ENCODE assay signal across 21 cellular contexts in the genomic region with DNA sequence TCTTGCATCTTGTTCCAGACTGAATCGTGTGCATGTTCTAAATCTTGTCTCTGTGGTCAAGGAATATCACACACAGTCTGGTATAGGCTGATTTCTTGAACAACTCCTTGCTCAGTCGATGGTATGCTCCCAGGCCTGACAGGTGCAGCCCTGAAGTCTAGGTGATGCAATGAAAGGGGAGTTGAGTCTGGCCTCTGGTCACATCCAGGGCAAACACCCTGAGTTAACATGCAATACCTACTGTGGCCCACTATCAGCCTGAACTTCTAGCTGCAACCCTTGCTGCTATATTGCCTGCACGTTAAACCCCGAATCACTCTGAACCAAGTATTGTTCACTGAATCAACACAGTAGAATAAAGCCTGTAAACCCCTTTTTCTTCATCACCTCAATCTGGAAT.
A peak's percentile ranks its signal among the peaks of the same experiment; 100 is the strongest.
DNase-seq lines count a peak whose midpoint lies in the region; ATAC-seq, FAIRE-seq and TF ChIP-seq lines count a peak whose summit lies in the region.
"Had no signal": no experiment of that assay in that cellular context is flagged by ENCODE, and none has a peak within 500 bp of the region (broad histone marks: within the 10 kb centered on the region; RNA-seq: fewer than 3 reads in every experiment).

No MANE protein-coding gene starts in this region.

- H3K27me3 ChIP-seq in HepG2 (ENCODE audit: control insufficient read depth in 1 of 2, insufficient read depth in 2 of 2, low read length in 2 of 2) = no peaks in the 10 kb centered on the region
- H3K27me3 ChIP-seq in right lobe of liver = no peaks in the 10 kb centered on the region
- H3K27me3 ChIP-seq: BE2C; BLaER1 treated with 17β-estradiol and CSF1 and Interleukin-3, amounts not matched to agents 10 nM and 100 nM had no signal

- no peaks in the 10 kb centered on the region; the same call in 1 of the 2 replicates for H3K4me1 Mint-ChIP-seq in WTC11
- H3K4me1 Mint-ChIP-seq in stimulated activated effector memory CD8-positive, alpha-beta T cell treated with anti-CD3 and anti-CD28 coated beads, Interleukin-12 subunit alpha, Interleukin-12 subunit beta, amount 100 ng/mL, for 72 hours = no peaks in the 10 kb centered on the region
- H3K4me1 Mint-ChIP-seq in activated CD4-positive, alpha-beta memory T cell treated with anti-CD3 and anti-CD28 coated beads for 36 hours (ENCODE audit: low read depth) = no peaks in the 10 kb centered on the region
- H3K4me1 Mint-ChIP-seq: CD4-positive, alpha-beta memory T cell had no signal

- no peak for TF ChIP-seq RAD21 in HepG2 (CRISPR knock-in tag; IDR thresholded peaks at IDR 0.05)

- BruUV-seq in HepG2 (replicated peaks; lab: Mats Ljungman, UMichigan) = no TSS peak

- no peak overlapping the region for H3K9ac ChIP-seq in HepG2 (ENCODE audit: insufficient read depth, low read depth, low read length)
- H3K9ac ChIP-seq: BLaER1 treated with 17β-estradiol and CSF1 and Interleukin-3, amounts not matched to agents 10 nM and 100 nM had no signal

- H3K36me3 Mint-ChIP-seq in WTC11 = no peaks in the 10 kb centered on the region
- H3K36me3 Mint-ChIP-seq in stimulated activated effector memory CD8-positive, alpha-beta T cell treated with anti-CD3 and anti-CD28 coated beads, Interleukin-12 subunit alpha, Interleukin-12 subunit beta, amount 100 ng/mL, for 72 hours = no peaks in the 10 kb centered on the region
- no peaks in the 10 kb centered on the region for H3K36me3 Mint-ChIP-seq in activated CD4-positive, alpha-beta memory T cell treated with anti-CD3 and anti-CD28 coated beads for 36 hours
- H3K36me3 Mint-ChIP-seq: CD4-positive, alpha-beta memory T cell had no signal

- H3K4me2 ChIP-seq in HepG2 (ENCODE audit: low read depth, low read length) = no peak overlapping the region
- H3K4me2 ChIP-seq: BLaER1 treated with 17β-estradiol and CSF1 and Interleukin-3, amounts not matched to agents 10 nM and 100 nM had no signal

- no peaks in the 10 kb centered on the region for H3K9me3 Mint-ChIP-seq in WTC11
- no peaks in the 10 kb centered on the region for H3K9me3 Mint-ChIP-seq in stimulated activated effector memory CD8-positive, alpha-beta T cell treated with anti-CD3 and anti-CD28 coated beads, Interleukin-12 subunit alpha, Interleukin-12 subunit beta, amount 100 ng/mL, for 72 hours
- H3K9me3 Mint-ChIP-seq in activated CD4-positive, alpha-beta memory T cell treated with anti-CD3 and anti-CD28 coated beads for 36 hours = no peaks in the 10 kb centered on the region
- H3K9me3 Mint-ChIP-seq: HFFc6 had no signal

- H2AFZ ChIP-seq in HepG2 (ENCODE audit: low read length) = no peak overlapping the region

- ATAC-seq in HepG2 (peak; percentile 65), right lobe of liver (no peak), WTC11 (peak; percentile 60), HG02885 (IDR thresholded peaks at IDR 0.05; ENCODE audit: poor library complexity, unreplicated experiment) (no peak)
- peak; percentile 46 for ATAC-seq in stimulated activated effector memory CD8-positive, alpha-beta T cell treated with anti-CD3 and anti-CD28 coated beads, Interleukin-12 subunit alpha, Interleukin-12 subunit beta, amount 100 ng/mL, for 72 hours

- no peaks in the 10 kb centered on the region for H3K27me3 Mint-ChIP-seq in WTC11 (ENCODE audit: low read depth)
- no peaks in the 10 kb centered on the region for H3K27me3 Mint-ChIP-seq in activated CD4-positive, alpha-beta memory T cell treated with anti-CD3 and anti-CD28 coated beads for 36 hours
- H3K27me3 Mint-ChIP-seq: CD4-positive, alpha-beta memory T cell had no signal

- POLR2A ChIA-PET in HepG2 (lab: Yijun Ruan, JAX) = no interaction called here
- POLR2A ChIA-PET in WTC11 (lab: Charles Lee) = no interaction called here
- POLR2A ChIA-PET in activated CD4-positive, alpha-beta memory T cell treated with anti-CD3 and anti-CD28 coated beads for 36 hours (lab: Charles Lee) = no interaction called here

- H3K79me2 ChIP-seq in HepG2 (ENCODE audit: insufficient read depth, low read length) = no peaks in the 10 kb centered on the region

- no peak overlapping the region for H3K4me3 Mint-ChIP-seq in WTC11
- no peak overlapping the region for H3K4me3 Mint-ChIP-seq in stimulated activated effector memory CD8-positive, alpha-beta T cell treated with anti-CD3 and anti-CD28 coated beads, Interleukin-12 subunit alpha, Interleukin-12 subunit beta, amount 100 ng/mL, for 72 hours
- no peak overlapping the region for H3K4me3 Mint-ChIP-seq in activated CD4-positive, alpha-beta memory T cell treated with anti-CD3 and anti-CD28 coated beads for 36 hours
- H3K4me3 Mint-ChIP-seq: CD4-positive, alpha-beta memory T cell; HFFc6 had no signal

- TF ChIP-seq CTCF in HepG2 (CRISPR knock-in tag; IDR thresholded peaks at IDR 0.05) (no peak), right lobe of liver (IDR thresholded peaks at IDR 0.05) (no peak), WTC11 (IDR thresholded peaks at IDR 0.05) (no peak)

- H3K4me1 ChIP-seq in HepG2 (ENCODE audit: insufficient read depth, low read length) (no peaks in the 10 kb centered on the region), right lobe of liver (no peaks in the 10 kb centered on the region)
- H3K4me1 ChIP-seq: HAP-1 had no signal

- DNase-seq in HepG2 (ENCODE audit: low spot score) (no peak), right lobe of liver (no peak), WTC11 (ENCODE audit: low spot score) (no peak), EL (no peak)
- no peak for DNase-seq in stimulated activated effector memory CD8-positive, alpha-beta T cell treated with anti-CD3 and anti-CD28 coated beads, Interleukin-12 subunit alpha, Interleukin-12 subunit beta, amount 100 ng/mL, for 72 hours (ENCODE audit: low spot score in 2 of 2)
- no peak for DNase-seq in activated CD4-positive, alpha-beta memory T cell treated with anti-CD3 and anti-CD28 coated beads for 36 hours
- DNase-seq: ACHN; AML-193; BE2C; Calu3; CD4-positive, alpha-beta memory T cell; COR-L47; DMS53; DMS79 treated with DMSO at 0.1 percent for 48 hours; HFFc6 had no signal

- 0% methylated on average over 4 of the region's 4 CpGs for WGBS in HepG2 (ENCODE audit: low lambda C conversion rate)
- WGBS in right lobe of liver (ENCODE audit: insufficient coverage, low coverage, low lambda C conversion rate, missing lambda C conversion rate) = 70% methylated on average over 4 of the region's 4 CpGs

- H3K4me3 ChIP-seq in HepG2 (replicated peaks in 1 of 3; ENCODE audit: insufficient read depth in 1 of 3, low read depth in 2 of 3, low read length in 3 of 3) (no peak overlapping the region), right lobe of liver (no peak overlapping the region)
- H3K4me3 ChIP-seq: BLaER1 treated with 17β-estradiol and CSF1 and Interleukin-3, amounts not matched to agents 10 nM and 100 nM; HAP-1 had no signal

- no peaks in the 10 kb centered on the region for H3K9me3 ChIP-seq in HepG2 (ENCODE audit: low read length)
- H3K9me3 ChIP-seq in right lobe of liver = no peaks in the 10 kb centered on the region
- H3K9me3 ChIP-seq: BE2C; BLaER1 treated with 17β-estradiol and CSF1 and Interleukin-3, amounts not matched to agents 10 nM and 100 nM; HAP-1 had no signal

- no peak for FAIRE-seq in HepG2 (lab: Jason Lieb, UNC)
- FAIRE-seq: G401.6, GM12892, H54 had no signal

- in situ Hi-C loops in HepG2 (cut with HindIII; ENCODE audit: extremely low pct_ligation_motif_present, low pct_unique_long_range_greater_than_20kb) = no loop called here

- CTCF ChIA-PET in HepG2 (lab: Yijun Ruan, JAX; ENCODE audit: low intra/inter-chr PET ratio, low total read pairs) = no interaction called here
- CTCF ChIA-PET in WTC11 (lab: Charles Lee) = no interaction called here
- CTCF ChIA-PET in activated CD4-positive, alpha-beta memory T cell treated with anti-CD3 and anti-CD28 coated beads for 36 hours (lab: Charles Lee) = no interaction called here

- intact Hi-C loops in HepG2 (cut with micrococcal nuclease; ENCODE audit: unreplicated experiment) (no loop called here), right lobe of liver (cut with DNase I) (no loop called here)
- intact Hi-C loops in activated CD4-positive, alpha-beta memory T cell treated with anti-CD3 and anti-CD28 coated beads for 36 hours (cut with micrococcal nuclease) = no loop called here

- H4K20me1 ChIP-seq in HepG2 (ENCODE audit: insufficient read depth, low read length) = no peaks in the 10 kb centered on the region
- H4K20me1 ChIP-seq: BLaER1 treated with 17β-estradiol and CSF1 and Interleukin-3, amounts not matched to agents 10 nM and 100 nM had no signal

- no peaks in the 10 kb centered on the region for H3K36me3 ChIP-seq in HepG2 (replicated peaks in 1 of 2; ENCODE audit: control insufficient read depth in 1 of 2, insufficient read depth in 2 of 2, low read length in 2 of 2)
- H3K36me3 ChIP-seq in right lobe of liver = no peaks in the 10 kb centered on the region
- H3K36me3 ChIP-seq: BE2C; BLaER1 treated with 17β-estradiol and CSF1 and Interleukin-3, amounts not matched to agents 10 nM and 100 nM; HAP-1 had no signal

- no peak overlapping the region for H3K27ac Mint-ChIP-seq in WTC11
- no peak overlapping the region for H3K27ac Mint-ChIP-seq in stimulated activated effector memory CD8-positive, alpha-beta T cell treated with anti-CD3 and anti-CD28 coated beads, Interleukin-12 subunit alpha, Interleukin-12 subunit beta, amount 100 ng/mL, for 72 hours
- no peak overlapping the region for H3K27ac Mint-ChIP-seq in activated CD4-positive, alpha-beta memory T cell treated with anti-CD3 and anti-CD28 coated beads for 36 hours
- H3K27ac Mint-ChIP-seq: CD4-positive, alpha-beta memory T cell; HFFc6 had no signal

- TF ChIP-seq POLR2A in HepG2 (IDR thresholded peaks at IDR 0.05; ENCODE audit: insufficient read depth in 1 of 2, low read depth in 2 of 2, low read length in 2 of 2) = no peak
- no peak for TF ChIP-seq POLR2A in right lobe of liver (IDR thresholded peaks at IDR 0.05)

- no peak overlapping the region for H3K27ac ChIP-seq in HepG2 (ENCODE audit: extremely low read length, insufficient read depth, low read length)
- H3K27ac ChIP-seq in right lobe of liver = no peak overlapping the region
- H3K27ac ChIP-seq: BLaER1 treated with 17β-estradiol and CSF1 and Interleukin-3, amounts not matched to agents 10 nM and 100 nM had no signal

- TF ChIP-seq EP300 in HepG2 (IDR thresholded peaks at IDR 0.05; ENCODE audit: low read depth in 2 of 2, low read length in 2 of 2) = no peak
- TF ChIP-seq EP300 in HepG2 (CRISPR knock-in tag; IDR thresholded peaks at IDR 0.05; ENCODE audit: borderline replicate concordance) = no peak

TF ChIP-seq in WTC11, 78 proteins besides CTCF, POLR2A, EP300 and RAD21 (continues in another document):
- TF ChIP-seq, protein P1, sequence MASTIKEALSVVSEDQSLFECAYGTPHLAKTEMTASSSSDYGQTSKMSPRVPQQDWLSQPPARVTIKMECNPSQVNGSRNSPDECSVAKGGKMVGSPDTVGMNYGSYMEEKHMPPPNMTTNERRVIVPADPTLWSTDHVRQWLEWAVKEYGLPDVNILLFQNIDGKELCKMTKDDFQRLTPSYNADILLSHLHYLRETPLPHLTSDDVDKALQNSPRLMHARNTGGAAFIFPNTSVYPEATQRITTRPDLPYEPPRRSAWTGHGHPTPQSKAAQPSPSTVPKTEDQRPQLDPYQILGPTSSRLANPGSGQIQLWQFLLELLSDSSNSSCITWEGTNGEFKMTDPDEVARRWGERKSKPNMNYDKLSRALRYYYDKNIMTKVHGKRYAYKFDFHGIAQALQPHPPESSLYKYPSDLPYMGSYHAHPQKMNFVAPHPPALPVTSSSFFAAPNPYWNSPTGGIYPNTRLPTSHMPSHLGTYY (CRISPR knock-in tag; IDR thresholded peaks at IDR 0.05) = no peak
- TF ChIP-seq FOXP1 (CRISPR knock-in tag; IDR thresholded peaks at IDR 0.05; ENCODE audit: borderline replicate concordance) = no peak

Comparison
In these comparisons a context has a peak if more than half of its experiments do, and no peak if none do; other contexts are left out.
1. ATAC-seq: peak in HepG2 (single experiment), WTC11 (single experiment) and stimulated activated effector memory CD8-positive, alpha-beta T cell treated with anti-CD3 and anti-CD28 coated beads, Interleukin-12 subunit alpha, Interleukin-12 subunit beta, amount 100 ng/mL, for 72 hours (single experiment); none in right lobe of liver (0 of 4) and HG02885 (single experiment).